8 cellular contexts compared by ENCODE assay signal in the genomic region with DNA sequence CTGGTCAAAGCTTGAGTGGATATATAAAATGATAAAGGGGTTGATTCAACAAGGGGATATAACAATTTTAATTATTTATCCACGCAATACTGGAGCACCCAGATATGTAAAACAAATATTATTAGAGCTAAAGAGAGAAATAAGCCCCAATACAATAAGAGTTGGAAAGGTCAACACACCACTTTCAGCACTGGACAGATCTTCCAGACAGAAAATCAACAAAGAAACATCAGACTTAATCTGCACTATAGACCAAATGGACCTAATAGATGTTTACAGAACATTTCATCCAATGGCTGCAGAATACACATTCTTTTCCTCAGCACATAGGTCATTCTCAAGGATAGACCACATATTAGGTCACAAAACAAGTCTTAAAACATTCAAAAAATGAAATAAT.
A peak's percentile ranks its signal among the peaks of the same experiment; 100 is the strongest.
TF ChIP-seq lines count a peak whose summit lies in the region.
"Not testable (repeated sequence)": the region's sequence is repeated elsewhere in the genome, so short reads cannot be mapped to it uniquely, and the experiment has no call there.

No MANE protein-coding gene starts in this region.

TF ChIP-seq in A549, 52 proteins besides CTCF, POLR2A, EP300 and RAD21:
- TF ChIP-seq, protein P1, sequence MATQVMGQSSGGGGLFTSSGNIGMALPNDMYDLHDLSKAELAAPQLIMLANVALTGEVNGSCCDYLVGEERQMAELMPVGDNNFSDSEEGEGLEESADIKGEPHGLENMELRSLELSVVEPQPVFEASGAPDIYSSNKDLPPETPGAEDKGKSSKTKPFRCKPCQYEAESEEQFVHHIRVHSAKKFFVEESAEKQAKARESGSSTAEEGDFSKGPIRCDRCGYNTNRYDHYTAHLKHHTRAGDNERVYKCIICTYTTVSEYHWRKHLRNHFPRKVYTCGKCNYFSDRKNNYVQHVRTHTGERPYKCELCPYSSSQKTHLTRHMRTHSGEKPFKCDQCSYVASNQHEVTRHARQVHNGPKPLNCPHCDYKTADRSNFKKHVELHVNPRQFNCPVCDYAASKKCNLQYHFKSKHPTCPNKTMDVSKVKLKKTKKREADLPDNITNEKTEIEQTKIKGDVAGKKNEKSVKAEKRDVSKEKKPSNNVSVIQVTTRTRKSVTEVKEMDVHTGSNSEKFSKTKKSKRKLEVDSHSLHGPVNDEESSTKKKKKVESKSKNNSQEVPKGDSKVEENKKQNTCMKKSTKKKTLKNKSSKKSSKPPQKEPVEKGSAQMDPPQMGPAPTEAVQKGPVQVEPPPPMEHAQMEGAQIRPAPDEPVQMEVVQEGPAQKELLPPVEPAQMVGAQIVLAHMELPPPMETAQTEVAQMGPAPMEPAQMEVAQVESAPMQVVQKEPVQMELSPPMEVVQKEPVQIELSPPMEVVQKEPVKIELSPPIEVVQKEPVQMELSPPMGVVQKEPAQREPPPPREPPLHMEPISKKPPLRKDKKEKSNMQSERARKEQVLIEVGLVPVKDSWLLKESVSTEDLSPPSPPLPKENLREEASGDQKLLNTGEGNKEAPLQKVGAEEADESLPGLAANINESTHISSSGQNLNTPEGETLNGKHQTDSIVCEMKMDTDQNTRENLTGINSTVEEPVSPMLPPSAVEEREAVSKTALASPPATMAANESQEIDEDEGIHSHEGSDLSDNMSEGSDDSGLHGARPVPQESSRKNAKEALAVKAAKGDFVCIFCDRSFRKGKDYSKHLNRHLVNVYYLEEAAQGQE (IDR thresholded peaks at IDR 0.05), result peak; percentile 77

TF ChIP-seq in GM23338, 12 proteins besides CTCF, POLR2A, EP300 and RAD21:
- TF ChIP-seq, protein P1 (IDR thresholded peaks at IDR 0.05; ENCODE audit: unreplicated experiment), result peak; percentile 41

TF ChIP-seq in HCT116, 20 proteins besides CTCF, POLR2A, EP300 and RAD21:
- TF ChIP-seq, protein P1 (IDR thresholded peaks at IDR 0.05; ENCODE audit: low read depth), result peak; percentile 33
TF ChIP-seq in HCT116: peak in this region for 1; not testable (repeated sequence) for 19.

TF ChIP-seq in HEK293, 187 proteins besides CTCF, POLR2A, EP300 and RAD21:
- TF ChIP-seq, protein P1 (tag by site-specific recombination; IDR thresholded peaks at IDR 0.05), result peak; percentile 80

TF ChIP-seq in Ishikawa, 13 proteins besides CTCF, POLR2A, EP300 and RAD21:
- TF ChIP-seq, protein P1 (IDR thresholded peaks at IDR 0.05; ENCODE audit: low read depth), result peak; percentile 75

TF ChIP-seq in K562, 482 proteins besides CTCF, POLR2A, EP300 and RAD21:
- TF ChIP-seq MIER1 (IDR thresholded peaks at IDR 0.05; ENCODE audit: low read depth), result peak; percentile 78
- peak; percentile 89 for TF ChIP-seq EHMT2 (IDR thresholded peaks at IDR 0.05)

TF ChIP-seq in HepG2, 621 proteins besides CTCF, POLR2A, EP300 and RAD21:
- TF ChIP-seq MIER2 (CRISPR knock-in tag; IDR thresholded peaks at IDR 0.05), result peak; percentile 93
- TF ChIP-seq FOXA1 (IDR thresholded peaks at IDR 0.05), result not testable (repeated sequence)
- 0 out of 2 replicates have a peak, but pooled peaks have one; percentile 26 for TF ChIP-seq FOXA1 (CRISPR knock-in tag; IDR thresholded peaks at IDR 0.05)
- TF ChIP-seq, protein P1 (IDR thresholded peaks at IDR 0.05; ENCODE audit: borderline replicate concordance in 1 of 2, low read depth in 1 of 2, low read length in 2 of 2), result peak in 1 of 2 experiments; percentile 87; a peak in 3 of 4 replicates

TF ChIP-seq in liver, 16 proteins besides CTCF, POLR2A, EP300 and RAD21:
- TF ChIP-seq, protein P1 (IDR thresholded peaks at IDR 0.05), result peak; percentile 83
